ENCODE assay signal across 3 cellular contexts in the genomic region with DNA sequence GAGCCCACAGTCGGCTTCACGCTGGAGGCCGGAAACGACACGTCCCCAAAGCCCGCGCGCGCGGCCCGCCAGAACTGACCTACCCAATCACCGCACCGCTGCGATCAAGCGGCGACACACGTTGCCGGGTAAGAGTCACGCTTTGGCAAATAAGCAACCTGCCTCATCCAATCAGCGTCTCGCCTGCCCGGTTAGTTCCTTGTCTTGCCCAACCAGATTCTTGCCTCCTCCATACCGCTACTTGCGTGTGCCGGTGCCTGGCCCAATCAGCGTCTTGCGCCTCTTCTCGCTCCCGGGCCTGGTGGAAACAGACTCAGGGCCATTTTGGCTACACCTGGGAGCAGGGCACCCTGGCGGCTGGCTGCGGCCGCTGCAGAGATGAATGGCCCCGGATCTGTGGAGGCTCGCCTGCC.
TF ChIP-seq lines count a peak whose summit lies in the region.

No MANE protein-coding gene starts in this region.

TF ChIP-seq in liver, 16 proteins besides CTCF, POLR2A, EP300 and RAD21:
- no peak for TF ChIP-seq JUND (IDR thresholded peaks at IDR 0.05)

TF ChIP-seq in HepG2, 621 proteins besides CTCF, POLR2A, EP300 and RAD21 (continues in another document):
- no peak for TF ChIP-seq ZNF17 (CRISPR knock-in tag; IDR thresholded peaks at IDR 0.05)
- TF ChIP-seq NR3C1 (CRISPR knock-in tag; IDR thresholded peaks at IDR 0.05): no peak
- TF ChIP-seq, protein P1, sequence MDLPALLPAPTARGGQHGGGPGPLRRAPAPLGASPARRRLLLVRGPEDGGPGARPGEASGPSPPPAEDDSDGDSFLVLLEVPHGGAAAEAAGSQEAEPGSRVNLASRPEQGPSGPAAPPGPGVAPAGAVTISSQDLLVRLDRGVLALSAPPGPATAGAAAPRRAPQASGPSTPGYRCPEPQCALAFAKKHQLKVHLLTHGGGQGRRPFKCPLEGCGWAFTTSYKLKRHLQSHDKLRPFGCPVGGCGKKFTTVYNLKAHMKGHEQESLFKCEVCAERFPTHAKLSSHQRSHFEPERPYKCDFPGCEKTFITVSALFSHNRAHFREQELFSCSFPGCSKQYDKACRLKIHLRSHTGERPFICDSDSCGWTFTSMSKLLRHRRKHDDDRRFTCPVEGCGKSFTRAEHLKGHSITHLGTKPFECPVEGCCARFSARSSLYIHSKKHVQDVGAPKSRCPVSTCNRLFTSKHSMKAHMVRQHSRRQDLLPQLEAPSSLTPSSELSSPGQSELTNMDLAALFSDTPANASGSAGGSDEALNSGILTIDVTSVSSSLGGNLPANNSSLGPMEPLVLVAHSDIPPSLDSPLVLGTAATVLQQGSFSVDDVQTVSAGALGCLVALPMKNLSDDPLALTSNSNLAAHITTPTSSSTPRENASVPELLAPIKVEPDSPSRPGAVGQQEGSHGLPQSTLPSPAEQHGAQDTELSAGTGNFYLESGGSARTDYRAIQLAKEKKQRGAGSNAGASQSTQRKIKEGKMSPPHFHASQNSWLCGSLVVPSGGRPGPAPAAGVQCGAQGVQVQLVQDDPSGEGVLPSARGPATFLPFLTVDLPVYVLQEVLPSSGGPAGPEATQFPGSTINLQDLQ (CRISPR knock-in tag; IDR thresholded peaks at IDR 0.05): no peak
- TF ChIP-seq, protein P2, sequence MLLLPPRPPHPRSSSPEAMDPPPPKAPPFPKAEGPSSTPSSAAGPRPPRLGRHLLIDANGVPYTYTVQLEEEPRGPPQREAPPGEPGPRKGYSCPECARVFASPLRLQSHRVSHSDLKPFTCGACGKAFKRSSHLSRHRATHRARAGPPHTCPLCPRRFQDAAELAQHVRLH (CRISPR knock-in tag; IDR thresholded peaks at IDR 0.05; ENCODE audit: borderline replicate concordance, low read depth): no peak
- TF ChIP-seq, protein P3, sequence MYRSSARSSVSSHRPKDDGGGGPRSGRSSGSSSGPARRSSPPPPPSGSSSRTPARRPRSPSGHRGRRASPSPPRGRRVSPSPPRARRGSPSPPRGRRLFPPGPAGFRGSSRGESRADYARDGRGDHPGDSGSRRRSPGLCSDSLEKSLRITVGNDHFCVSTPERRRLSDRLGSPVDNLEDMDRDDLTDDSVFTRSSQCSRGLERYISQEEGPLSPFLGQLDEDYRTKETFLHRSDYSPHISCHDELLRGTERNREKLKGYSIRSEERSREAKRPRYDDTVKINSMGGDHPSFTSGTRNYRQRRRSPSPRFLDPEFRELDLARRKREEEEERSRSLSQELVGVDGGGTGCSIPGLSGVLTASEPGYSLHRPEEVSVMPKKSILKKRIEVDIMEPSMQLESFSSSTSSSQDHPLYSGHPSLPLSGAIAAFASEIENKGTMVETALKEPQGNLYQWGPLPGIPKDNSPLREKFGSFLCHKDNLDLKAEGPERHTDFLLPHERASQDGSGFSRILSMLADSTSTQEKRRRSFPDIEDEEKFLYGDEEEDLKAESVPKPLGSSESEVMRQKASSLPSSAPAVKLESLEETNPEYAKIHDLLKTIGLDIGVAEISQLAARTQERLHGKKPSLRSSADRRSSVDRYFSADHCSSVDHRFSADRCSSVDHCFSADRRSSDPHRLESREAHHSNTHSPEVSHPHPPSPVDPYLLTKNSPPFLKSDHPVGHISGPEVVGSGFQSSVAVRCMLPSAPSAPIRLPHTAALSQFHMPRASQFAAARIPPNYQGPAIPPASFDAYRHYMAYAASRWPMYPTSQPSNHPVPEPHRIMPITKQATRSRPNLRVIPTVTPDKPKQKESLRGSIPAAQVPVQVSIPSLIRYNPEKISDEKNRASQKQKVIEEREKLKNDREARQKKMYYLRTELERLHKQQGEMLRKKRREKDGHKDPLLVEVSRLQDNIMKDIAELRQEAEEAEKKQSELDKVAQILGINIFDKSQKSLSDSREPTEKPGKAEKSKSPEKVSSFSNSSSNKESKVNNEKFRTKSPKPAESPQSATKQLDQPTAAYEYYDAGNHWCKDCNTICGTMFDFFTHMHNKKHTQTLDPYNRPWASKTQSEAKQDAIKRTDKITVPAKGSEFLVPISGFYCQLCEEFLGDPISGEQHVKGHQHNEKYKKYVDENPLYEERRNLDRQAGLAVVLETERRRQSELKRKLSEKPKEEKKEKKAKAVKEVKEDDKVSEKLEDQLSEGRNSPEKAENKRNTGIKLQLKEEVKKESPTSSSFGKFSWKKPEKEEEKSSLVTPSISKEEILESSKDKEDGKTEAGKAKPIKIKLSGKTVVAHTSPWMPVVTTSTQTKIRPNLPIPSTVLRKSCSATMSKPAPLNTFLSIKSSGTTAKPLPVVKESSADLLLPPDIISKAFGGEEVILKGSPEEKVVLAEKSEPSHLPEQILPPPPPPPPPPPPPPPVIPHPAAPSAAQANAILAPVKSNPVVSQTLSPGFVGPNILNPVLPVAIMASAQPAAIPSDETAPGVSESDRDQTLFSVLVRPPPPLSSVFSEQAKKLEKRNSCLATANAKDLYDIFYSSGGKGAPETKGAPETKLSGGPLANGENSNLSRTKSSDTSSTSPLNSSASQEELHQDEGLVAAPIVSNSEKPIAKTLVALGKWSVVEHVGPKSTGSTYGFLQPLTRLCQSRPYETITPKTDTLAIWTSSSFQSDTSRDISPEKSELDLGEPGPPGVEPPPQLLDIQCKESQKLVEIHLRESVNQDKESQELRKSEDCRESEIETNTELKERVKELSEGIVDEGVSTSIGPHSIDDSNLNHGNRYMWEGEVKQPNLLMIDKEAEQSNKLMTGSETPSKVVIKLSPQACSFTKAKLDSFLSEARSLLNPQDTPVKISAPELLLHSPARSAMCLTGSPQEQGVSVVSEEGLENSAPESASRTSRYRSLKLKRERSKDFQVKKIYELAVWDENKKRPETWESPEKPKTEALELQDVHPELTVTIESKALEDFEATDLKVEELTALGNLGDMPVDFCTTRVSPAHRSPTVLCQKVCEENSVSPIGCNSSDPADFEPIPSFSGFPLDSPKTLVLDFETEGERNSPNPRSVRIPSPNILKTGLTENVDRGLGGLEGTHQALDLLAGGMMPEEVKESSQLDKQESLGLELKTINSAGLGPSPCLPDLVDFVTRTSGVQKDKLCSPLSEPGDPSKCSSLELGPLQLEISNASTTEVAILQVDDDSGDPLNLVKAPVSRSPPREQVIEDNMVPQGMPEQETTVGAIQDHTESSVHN (CRISPR knock-in tag; IDR thresholded peaks at IDR 0.05): no peak

TF ChIP-seq in GM12878, 131 proteins besides CTCF, POLR2A, EP300 and RAD21:
- TF ChIP-seq CREB1 (IDR thresholded peaks at IDR 0.05; ENCODE audit: low read depth): no peak
- no peak for TF ChIP-seq KLF5 (IDR thresholded peaks at IDR 0.05; ENCODE audit: partially characterized antibody)
- no peak for TF ChIP-seq PAX5 (IDR thresholded peaks at IDR 0.05; ENCODE audit: borderline replicate concordance, low read depth, low read length)
- no peak for TF ChIP-seq RCOR1 (conservative IDR thresholded peaks at IDR 0.05; ENCODE audit: low read depth, low read length)
- TF ChIP-seq MEF2B (IDR thresholded peaks at IDR 0.05; ENCODE audit: partially characterized antibody, poor library complexity, severe bottlenecking): no peak
- TF ChIP-seq, protein P4, sequence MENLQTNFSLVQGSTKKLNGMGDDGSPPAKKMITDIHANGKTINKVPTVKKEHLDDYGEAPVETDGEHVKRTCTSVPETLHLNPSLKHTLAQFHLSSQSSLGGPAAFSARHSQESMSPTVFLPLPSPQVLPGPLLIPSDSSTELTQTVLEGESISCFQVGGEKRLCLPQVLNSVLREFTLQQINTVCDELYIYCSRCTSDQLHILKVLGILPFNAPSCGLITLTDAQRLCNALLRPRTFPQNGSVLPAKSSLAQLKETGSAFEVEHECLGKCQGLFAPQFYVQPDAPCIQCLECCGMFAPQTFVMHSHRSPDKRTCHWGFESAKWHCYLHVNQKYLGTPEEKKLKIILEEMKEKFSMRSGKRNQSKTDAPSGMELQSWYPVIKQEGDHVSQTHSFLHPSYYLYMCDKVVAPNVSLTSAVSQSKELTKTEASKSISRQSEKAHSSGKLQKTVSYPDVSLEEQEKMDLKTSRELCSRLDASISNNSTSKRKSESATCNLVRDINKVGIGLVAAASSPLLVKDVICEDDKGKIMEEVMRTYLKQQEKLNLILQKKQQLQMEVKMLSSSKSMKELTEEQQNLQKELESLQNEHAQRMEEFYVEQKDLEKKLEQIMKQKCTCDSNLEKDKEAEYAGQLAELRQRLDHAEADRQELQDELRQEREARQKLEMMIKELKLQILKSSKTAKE (IDR thresholded peaks at IDR 0.05; ENCODE audit: low read depth, poor library complexity, severe bottlenecking): no peak
- no peak for TF ChIP-seq MXI1 (IDR thresholded peaks at IDR 0.05; ENCODE audit: low read depth, low read length)
- no peak for TF ChIP-seq ZBED1 (IDR thresholded peaks at IDR 0.05; ENCODE audit: borderline replicate concordance)
- no peak for TF ChIP-seq STAT3 (IDR thresholded peaks at IDR 0.05; ENCODE audit: low read depth, low read length)
- TF ChIP-seq ASH2L (IDR thresholded peaks at IDR 0.05; ENCODE audit: borderline replicate concordance, low read depth): no peak
- no peak for TF ChIP-seq LARP7 (IDR thresholded peaks at IDR 0.05)
